ENCODE assay signal across 17 cellular contexts in genomic region chr1:221268295-221268694, GRCh38.
DNase-seq lines count a peak whose midpoint lies in the region; ATAC-seq, FAIRE-seq and TF ChIP-seq lines count a peak whose summit lies in the region.
"Had no signal": no experiment of that assay in that cellular context is flagged by ENCODE, and none has a peak within 500 bp of the region (broad histone marks: within the 10 kb centered on the region; RNA-seq: fewer than 3 reads in every experiment).

No MANE protein-coding gene starts in this region.

- H3K9me3 ChIP-seq in breast epithelium, result no peaks in the 10 kb centered on the region
- H3K9me3 ChIP-seq in RWPE2 (ENCODE audit: severe bottlenecking), result no peaks in the 10 kb centered on the region

- H3K27me3 ChIP-seq in breast epithelium, result no peaks in the 10 kb centered on the region
- no peaks in the 10 kb centered on the region for H3K27me3 ChIP-seq in RWPE2 (ENCODE audit: insufficient read depth, poor library complexity, severe bottlenecking)

- DNase-seq in MCF 10A (ENCODE audit: unreplicated experiment) (peak; percentile 58), breast epithelium (ENCODE audit: low spot score in 2 of 2) (no peak), RWPE2 (ENCODE audit: low spot score) (no peak), fibroblast of pulmonary artery (ENCODE audit: low read depth) (peak; percentile 60), urothelium cell line (ENCODE audit: low spot score) (peak; percentile 23)
- DNase-seq in stimulated activated CD4-positive, alpha-beta T cell treated with anti-CD3 and anti-CD28 coated beads, Interleukin-2, amount 100 ng/mL, for 24 hours, result no peak
- DNase-seq: activated CD8-positive, alpha-beta T cell treated with anti-CD3 and anti-CD28 coated beads, Interleukin-2, amount 10 ng/mL, durations not matched to agents 7 days and 5 days; activated naive CD4-positive, alpha-beta T cell treated with anti-CD3 and anti-CD28 coated beads for 36 hours; NCI-H2227 treated with DMSO at 0.1 percent for 48 hours; stimulated activated CD4-positive, alpha-beta T cell treated with anti-CD3 and anti-CD28 coated beads, Interleukin-12 subunit alpha, Interleukin-12 subunit beta, amount 100 ng/mL, for 4 hours; T-helper 9 cell had no signal

- TF ChIP-seq CTCF in MCF 10A (IDR thresholded peaks at IDR 0.05; ENCODE audit: unreplicated experiment) (no peak), breast epithelium (IDR thresholded peaks at IDR 0.05) (no peak), RWPE2 (IDR thresholded peaks at IDR 0.05; ENCODE audit: poor library complexity, severe bottlenecking) (no peak), fibroblast of pulmonary artery (IDR thresholded peaks at IDR 0.05; ENCODE audit: low read length, missing control alignments) (no peak)

- H3K27ac Mint-ChIP-seq in MCF 10A (ENCODE audit: low read depth, unreplicated experiment), result no peak overlapping the region
- H3K27ac Mint-ChIP-seq: activated CD8-positive, alpha-beta T cell treated with anti-CD3 and anti-CD28 coated beads, Interleukin-2, amount 10 ng/mL, durations not matched to agents 7 days and 5 days; activated naive CD4-positive, alpha-beta T cell treated with anti-CD3 and anti-CD28 coated beads for 36 hours; B cell had no signal

- H3K36me3 ChIP-seq in breast epithelium, result no peaks in the 10 kb centered on the region
- H3K36me3 ChIP-seq in RWPE2 (ENCODE audit: low read depth), result no peaks in the 10 kb centered on the region

- H3K27me3 Mint-ChIP-seq in MCF 10A (ENCODE audit: insufficient read depth, unreplicated experiment), result no peaks in the 10 kb centered on the region

- no peak for TF ChIP-seq POLR2A in breast epithelium (IDR thresholded peaks at IDR 0.05)

- no peak overlapping the region for H3K27ac ChIP-seq in breast epithelium
- H3K27ac ChIP-seq in RWPE2 (ENCODE audit: poor library complexity, severe bottlenecking), result no peak overlapping the region

- ATAC-seq in RWPE2 (ENCODE audit: low read depth), result peak; percentile 40; the same call in 1 of the 3 replicates
- ATAC-seq in GM21390 (IDR thresholded peaks at IDR 0.05; ENCODE audit: unreplicated experiment), result no peak
- ATAC-seq in HG02973 (IDR thresholded peaks at IDR 0.05; ENCODE audit: unreplicated experiment), result no peak
- ATAC-seq: activated CD8-positive, alpha-beta T cell treated with anti-CD3 and anti-CD28 coated beads, Interleukin-2, amount 10 ng/mL, durations not matched to agents 7 days and 5 days; left lobe of liver had no signal

- no peaks in the 10 kb centered on the region for H3K36me3 Mint-ChIP-seq in MCF 10A (ENCODE audit: insufficient read depth, unreplicated experiment)

- H3K4me1 Mint-ChIP-seq in MCF 10A (ENCODE audit: insufficient read depth, unreplicated experiment), result peaks cover 5% of the 10 kb centered on the region
- H3K4me1 Mint-ChIP-seq: B cell, neural crest cell had no signal

- POLR2A ChIA-PET in MCF 10A (lab: Yijun Ruan, JAX), result interaction anchor here (0.6 to 0.7 kb wide), 3 partner anchors 23 to 82 kb away, joined by 3 read pairs; no protein-coding TSS in a partner anchor

- intact Hi-C loops in MCF 10A (cut with micrococcal nuclease), result loop anchor here (10.0 kb wide), 1 partner anchor 897 kb away; no protein-coding TSS in a partner anchor
- intact Hi-C loops in breast epithelium (cut with DNase I; ENCODE audit: low total_unique reads), result loop anchor here (10.0 kb wide), 1 partner anchor 587 kb away; no protein-coding TSS in a partner anchor

- H3K4me1 ChIP-seq in breast epithelium (no peaks in the 10 kb centered on the region), RWPE2 (ENCODE audit: insufficient read depth, poor library complexity, severe bottlenecking) (no peaks in the 10 kb centered on the region)

- H3K4me3 ChIP-seq in breast epithelium, result no peak overlapping the region
- no peak overlapping the region for H3K4me3 ChIP-seq in RWPE2 (ENCODE audit: severe bottlenecking)
- no peak overlapping the region for H3K4me3 ChIP-seq in fibroblast of pulmonary artery (replicated peaks; ENCODE audit: low read depth, low read length)

- BruUV-seq in MCF 10A (replicated peaks; lab: Mats Ljungman, UMichigan), result no TSS peak

- CTCF ChIA-PET in MCF 10A (lab: Yijun Ruan, JAX), result interaction anchor here (0.9 to 2.1 kb wide), 5 partner anchors 14 to 451 kb away, joined by 3 to 6 read pairs (median 5); no protein-coding TSS in a partner anchor

- H3K4me3 Mint-ChIP-seq in MCF 10A (ENCODE audit: unreplicated experiment), result no peak overlapping the region
- H3K4me3 Mint-ChIP-seq: activated CD8-positive, alpha-beta T cell treated with anti-CD3 and anti-CD28 coated beads, Interleukin-2, amount 10 ng/mL, durations not matched to agents 7 days and 5 days; activated naive CD4-positive, alpha-beta T cell treated with anti-CD3 and anti-CD28 coated beads for 36 hours; B cell; neural crest cell had no signal

- no peaks in the 10 kb centered on the region for H3K9me3 Mint-ChIP-seq in MCF 10A (ENCODE audit: unreplicated experiment)
- H3K9me3 Mint-ChIP-seq: activated naive CD4-positive, alpha-beta T cell treated with anti-CD3 and anti-CD28 coated beads for 36 hours; neural crest cell had no signal

- no peak for FAIRE-seq in urothelium cell line (lab: Jason Lieb, UNC)
- FAIRE-seq: G401.6 had no signal

Comparison
In these comparisons a context has a peak if more than half of its experiments do, and no peak if none do; other contexts are left out.
1. DNase-seq: peak in MCF 10A (single experiment), fibroblast of pulmonary artery (single experiment) and urothelium cell line (single experiment); none in breast epithelium (0 of 2), RWPE2 (single experiment) and stimulated activated CD4-positive, alpha-beta T cell treated with anti-CD3 and anti-CD28 coated beads, Interleukin-2, amount 100 ng/mL, for 24 hours (0 of 2).